ENCODE assay signal across 1 cellular context in genomic region chr10:70174058-70174741, GRCh38.
A peak's percentile ranks its signal among the peaks of the same experiment; 100 is the strongest.
TF ChIP-seq lines count a peak whose summit lies in the region.

No MANE protein-coding gene starts in this region.

TF ChIP-seq in HepG2, 621 proteins besides CTCF, POLR2A, EP300 and RAD21 (continued from another document and continues in another):
- TF ChIP-seq BATF2 (CRISPR knock-in tag; IDR thresholded peaks at IDR 0.05) (no peak), ELF3 (CRISPR knock-in tag; IDR thresholded peaks at IDR 0.05) (peak; percentile 91; the same call in 1 of the 2 replicates), ZNF597 (CRISPR knock-in tag; IDR thresholded peaks at IDR 0.05) (no peak), ZBTB14 (CRISPR knock-in tag; IDR thresholded peaks at IDR 0.05) (no peak), FOSL2 (CRISPR knock-in tag; IDR thresholded peaks at IDR 0.05) (peak; percentile 24; the same call in 1 of the 2 replicates), STAT6 (CRISPR knock-in tag; IDR thresholded peaks at IDR 0.05; ENCODE audit: borderline replicate concordance) (no peak; the same call in 1 of the 2 replicates), TAF15 (IDR thresholded peaks at IDR 0.05; ENCODE audit: low read depth, low read length, poor library complexity, severe bottlenecking) (no peak), HNF1B (CRISPR knock-in tag; IDR thresholded peaks at IDR 0.05) (peak; percentile 13; the same call in 1 of the 2 replicates), ZNF800 (CRISPR knock-in tag; IDR thresholded peaks at IDR 0.05) (no peak), PRMT3 (CRISPR knock-in tag; IDR thresholded peaks at IDR 0.05; ENCODE audit: borderline replicate concordance, low read depth) (no peak), NCOA5 (CRISPR knock-in tag; IDR thresholded peaks at IDR 0.05) (no peak), PREB (CRISPR knock-in tag; IDR thresholded peaks at IDR 0.05) (no peak), SKIL (CRISPR knock-in tag; IDR thresholded peaks at IDR 0.05; ENCODE audit: borderline replicate concordance) (peak; percentile 23; the same call in 1 of the 2 replicates), ZNF770 (CRISPR knock-in tag; IDR thresholded peaks at IDR 0.05) (no peak), PHF21A (CRISPR knock-in tag; IDR thresholded peaks at IDR 0.05) (0 out of 2 replicates have a peak, but pooled peaks have one; percentile 17), ZBTB42 (CRISPR knock-in tag; IDR thresholded peaks at IDR 0.05) (no peak), SNAPC2 (CRISPR knock-in tag; IDR thresholded peaks at IDR 0.05) (no peak), RFX1 (IDR thresholded peaks at IDR 0.05) (no peak), ISL2 (CRISPR knock-in tag; IDR thresholded peaks at IDR 0.05) (no peak), ZNF773 (CRISPR knock-in tag; IDR thresholded peaks at IDR 0.05; ENCODE audit: borderline replicate concordance) (no peak), BCLAF1 (IDR thresholded peaks at IDR 0.05) (no peak), ZNF766 (CRISPR knock-in tag; IDR thresholded peaks at IDR 0.05; ENCODE audit: borderline replicate concordance) (no peak), ZNF296 (CRISPR knock-in tag; conservative IDR thresholded peaks at IDR 0.05) (no peak), ZNF652 (CRISPR knock-in tag; IDR thresholded peaks at IDR 0.05; ENCODE audit: borderline replicate concordance, low read depth) (no peak), TEAD3 (CRISPR knock-in tag; optimal IDR thresholded peaks at IDR 0.05; ENCODE audit: borderline replicate concordance) (peak; percentile 86), HNRNPLL (IDR thresholded peaks at IDR 0.05; ENCODE audit: low read depth, low read length, poor library complexity, severe bottlenecking) (no peak), PRDM15 (CRISPR knock-in tag; IDR thresholded peaks at IDR 0.05) (no peak)
